9 cellular contexts compared by ENCODE assay signal in genomic region chr11:76823481-76824028, GRCh38. TPM values are rescaled to one million over a fixed set of nuclear protein-coding genes. Genes with fewer than 3 reads are reported as not detected.
DNase-seq lines count a peak whose midpoint lies in the region; ATAC-seq, FAIRE-seq and TF ChIP-seq lines count a peak whose summit lies in the region.
"Had no signal": no experiment of that assay in that cellular context is flagged by ENCODE, and none has a peak within 500 bp of the region (broad histone marks: within the 10 kb centered on the region; RNA-seq: fewer than 3 reads in every experiment).

No MANE protein-coding gene starts in this region.

- FAIRE-seq in small intestine (lab: Jason Lieb, UNC): no peak

- no peak for TF ChIP-seq CTCF in heart right ventricle (IDR thresholded peaks at IDR 0.05)

- DNase-seq in HK-2 (ENCODE audit: unreplicated experiment) (peak; percentile 29), UCSD-AML1 (lab: John Stamatoyannopoulos, UW; ENCODE audit: unreplicated experiment) (peak; percentile 46), heart right ventricle (peak in 1 of 2 donors; percentile 80), small intestine (peak; percentile 31), NCI-H2107 treated with DMSO at 0.1 percent for 48 hours (lab: John Stamatoyannopoulos, UW; ENCODE audit: unreplicated experiment) (no peak), NOMO-1 treated with DMSO at 0.1 percent for 48 hours (lab: John Stamatoyannopoulos, UW; ENCODE audit: unreplicated experiment) (no peak)
- DNase-seq in activated naive CD4-positive, alpha-beta T cell treated with anti-CD3 and anti-CD28 coated beads, Interleukin-2, amount 50 U/mL, for 16 hours: no peak
- DNase-seq: NCI-H1694 treated with DMSO at 0.1 percent for 48 hours had no signal

- H3K27ac ChIP-seq in heart right ventricle (peak overlapping the region; percentile 75 to 95 (median 86)), small intestine (ENCODE audit: low read depth in 1 of 2, low read length in 1 of 2) (peak overlapping the region in 1 of 2 donors; percentile 52)

- H3K27me3 ChIP-seq in heart right ventricle (no peaks in the 10 kb centered on the region), small intestine (ENCODE audit: control insufficient read depth in 2 of 2, insufficient read depth in 2 of 2, low read length in 2 of 2) (no peaks in the 10 kb centered on the region)

- no peaks in the 10 kb centered on the region for H3K9me3 ChIP-seq in heart right ventricle
- no peaks in the 10 kb centered on the region for H3K9me3 ChIP-seq in small intestine (ENCODE audit: control insufficient read depth, low read depth)

- ATAC-seq in heart right ventricle (peak; percentile 86 to 97 (median 94)), HG03139 (IDR thresholded peaks at IDR 0.05; ENCODE audit: unreplicated experiment) (no peak)

- peak overlapping the region in 5 of 10 donors; percentile 6 to 36 (median 25) for H3K4me3 ChIP-seq in heart right ventricle
- no peak overlapping the region for H3K4me3 ChIP-seq in small intestine (ENCODE audit: low read depth in 1 of 2, low read length in 2 of 2)

- intact Hi-C loops in heart right ventricle (cut with DNase I): no loop called here

- H3K36me3 ChIP-seq in heart right ventricle (no peaks in the 10 kb centered on the region), small intestine (ENCODE audit: control insufficient read depth in 2 of 2, insufficient read depth in 2 of 2, low read length in 2 of 2) (no peaks in the 10 kb centered on the region)

- H3K4me1 ChIP-seq in heart right ventricle: peaks cover 0 to 37% (median 22%) of the 10 kb centered on the region in 9 donors
- peaks cover 0 to 3% of the 10 kb centered on the region in 2 donors for H3K4me1 ChIP-seq in small intestine (ENCODE audit: control insufficient read depth in 2 of 2, insufficient read depth in 1 of 2, low read depth in 1 of 2, low read length in 1 of 2)

- WGBS in heart right ventricle, 2 donors: 44 to 45% methylated on average over 9 of the region's 9 CpGs
- 69 to 71% (median 71%) methylated on average over 9 of the region's 9 CpGs for WGBS in small intestine, 3 donors

RNA-seq across cellular contexts. Expression of gene ACER3, which starts 37.2 kb away (rescaled TPM):
- total RNA-seq in heart right ventricle: 10 to 100 TPM in 5 of 10 donors, 1 to 10 TPM in 5; 8.9 to 14.8 (median 10.6) TPM
- polyA plus RNA-seq in heart right ventricle: 1 to 10 TPM; 2.9 to 4.2 TPM
- polyA plus RNA-seq in small intestine: 1 to 10 TPM; 3.8 to 9.5 (median 3.8) TPM

RNA-seq across cellular contexts. Expression of gene TSKU, which starts 40.4 kb away (rescaled TPM):
- total RNA-seq in heart right ventricle: 10 to 100 TPM in 4 of 10 donors, 1 to 10 TPM in 6; 3.0 to 21.9 (median 6.6) TPM
- 10 to 100 TPM in 1 of 2 donors, 1 to 10 TPM in 1; 6.6 to 13.7 TPM for polyA plus RNA-seq in heart right ventricle
- polyA plus RNA-seq in small intestine: 10 to 100 TPM; 21.9 to 42.7 (median 22.8) TPM

Comparison
In these comparisons a context has a peak if more than half of its experiments do, and no peak if none do; other contexts are left out.
1. DNase-seq: peak in HK-2 (single experiment), UCSD-AML1 (single experiment) and small intestine (single experiment); none in NCI-H2107 treated with DMSO at 0.1 percent for 48 hours (single experiment), NOMO-1 treated with DMSO at 0.1 percent for 48 hours (single experiment) and activated naive CD4-positive, alpha-beta T cell treated with anti-CD3 and anti-CD28 coated beads, Interleukin-2, amount 50 U/mL, for 16 hours (single experiment).